Comparison of ENCODE assay signal across 18 cellular contexts in the genomic region with DNA sequence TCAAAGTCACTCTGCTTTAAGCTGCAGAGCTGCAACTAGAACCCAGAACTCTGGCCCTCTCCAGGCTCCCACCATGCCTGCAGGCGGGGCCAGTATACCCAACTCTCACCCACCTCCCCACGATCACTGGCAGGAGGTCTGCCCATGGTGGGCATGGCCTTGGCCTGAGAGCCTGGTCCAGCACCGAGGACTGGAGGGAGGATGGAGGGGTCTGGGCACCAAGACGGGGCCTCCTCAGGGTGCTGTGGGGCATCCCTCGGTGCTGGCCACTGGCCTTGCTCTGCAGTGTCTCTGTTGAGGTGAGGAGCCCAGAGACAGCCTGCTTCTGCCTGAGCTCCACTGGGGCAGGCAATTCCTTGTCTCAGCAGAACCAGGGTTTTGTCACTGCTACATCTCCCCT. TPM values are rescaled to one million over a fixed set of nuclear protein-coding genes. Genes with fewer than 3 reads are reported as not detected.
DNase-seq lines count a peak whose midpoint lies in the region; TF ChIP-seq lines count a peak whose summit lies in the region.
"Had no signal": no experiment of that assay in that cellular context is flagged by ENCODE, and none has a peak within 500 bp of the region (broad histone marks: within the 10 kb centered on the region; RNA-seq: fewer than 3 reads in every experiment).

No MANE protein-coding gene starts in this region.

- no peak overlapping the region for H2AFZ ChIP-seq in GM23248
- H2AFZ ChIP-seq: GM23338 had no signal

- H3K4me3 ChIP-seq in sigmoid colon (no peak overlapping the region), GM23248 (no peak overlapping the region)
- H3K4me3 ChIP-seq: BLaER1 treated with 17β-estradiol and CSF1 and Interleukin-3, amounts not matched to agents 10 nM and 100 nM; GM23338 had no signal

- no peaks in the 10 kb centered on the region for H4K20me1 ChIP-seq in GM23248 (ENCODE audit: insufficient read depth)
- H4K20me1 ChIP-seq: BLaER1 treated with 17β-estradiol and CSF1 and Interleukin-3, amounts not matched to agents 10 nM and 100 nM had no signal

- H3K4me1 ChIP-seq in sigmoid colon = no peaks in the 10 kb centered on the region
- peaks cover 5% of the 10 kb centered on the region; the same call in 1 of the 2 replicates for H3K4me1 ChIP-seq in GM23248 (ENCODE audit: insufficient read depth)

- H3K27me3 ChIP-seq in sigmoid colon (peaks cover 0 to 17% (median 0%) of the 10 kb centered on the region in 3 donors), GM23248 (replicated peaks; ENCODE audit: insufficient read depth) (peaks cover 11% of the 10 kb centered on the region)
- H3K27me3 ChIP-seq: BLaER1 treated with 17β-estradiol and CSF1 and Interleukin-3, amounts not matched to agents 10 nM and 100 nM had no signal

- H3K9ac ChIP-seq in GM23248 = no peak overlapping the region
- H3K9ac ChIP-seq: BLaER1 treated with 17β-estradiol and CSF1 and Interleukin-3, amounts not matched to agents 10 nM and 100 nM had no signal

- no peaks in the 10 kb centered on the region for H3K9me2 ChIP-seq in GM23248 (ENCODE audit: insufficient read depth)

- H3K79me2 ChIP-seq in GM23248 (ENCODE audit: insufficient read depth) = no peaks in the 10 kb centered on the region

- no peak for TF ChIP-seq POLR2A in sigmoid colon (IDR thresholded peaks at IDR 0.05)

- no peak overlapping the region for H3K4me2 ChIP-seq in GM23248 (ENCODE audit: unreplicated experiment)
- H3K4me2 ChIP-seq: BLaER1 treated with 17β-estradiol and CSF1 and Interleukin-3, amounts not matched to agents 10 nM and 100 nM; GM23338 had no signal

- peak; percentile 47 for DNase-seq in activated effector memory CD4-positive, alpha-beta T cell treated with anti-CD3 and anti-CD28 coated beads, Interleukin-2, amount 50 U/mL, for 16 hours
- no peak for DNase-seq in activated effector memory CD4-positive, alpha-beta T cell treated with Interleukin-2 at 50 U/mL for 16 hours
- DNase-seq in epithelial cell of prostate (ENCODE audit: low read depth, low spot score) = no peak
- peak; percentile 52 for DNase-seq in sigmoid colon
- DNase-seq in cardiac septum (ENCODE audit: low spot score) = no peak
- no peak for DNase-seq in KBM-7
- no peak for DNase-seq in GM23248
- DNase-seq: 8988T; AML-193; Calu3; CD4-positive, alpha-beta T cell; DMS 273 treated with DMSO at 0.1 percent for 48 hours; H9 had no signal

- H3F3A ChIP-seq in GM23248 (ENCODE audit: insufficient read depth) = no peaks in the 10 kb centered on the region

- WGBS in sigmoid colon, 2 donors = 87 to 89% methylated on average over 5 of the region's 5 CpGs
- WGBS in GM23248 (ENCODE audit: low coverage in 1 of 2, low lambda C conversion rate in 2 of 2, missing lambda C conversion rate in 2 of 2), 2 experiments = 70 to 83% methylated on average over 5 of the region's 5 CpGs

- H3K36me3 ChIP-seq in sigmoid colon (no peaks in the 10 kb centered on the region), GM23248 (ENCODE audit: low read depth) (no peaks in the 10 kb centered on the region)
- H3K36me3 ChIP-seq: BLaER1 treated with 17β-estradiol and CSF1 and Interleukin-3, amounts not matched to agents 10 nM and 100 nM had no signal

- in situ Hi-C loops in KBM-7 (cut with MboI; ENCODE audit: low pct_unique_long_range_greater_than_20kb, low sequenced_read_pairs) (no loop called here), GM23248 (cut with MboI) (no loop called here)

- TF ChIP-seq CTCF in sigmoid colon (IDR thresholded peaks at IDR 0.05) = no peak

- intact Hi-C loops in sigmoid colon (cut with DNase I) (no loop called here), cardiac septum (cut with DNase I) (no loop called here)

- H3K9me3 ChIP-seq in sigmoid colon (no peaks in the 10 kb centered on the region), GM23248 (ENCODE audit: low read depth) (no peaks in the 10 kb centered on the region)
- H3K9me3 ChIP-seq: BLaER1 treated with 17β-estradiol and CSF1 and Interleukin-3, amounts not matched to agents 10 nM and 100 nM had no signal

- no peak for TF ChIP-seq EP300 in sigmoid colon (IDR thresholded peaks at IDR 0.05)

- H3K27ac ChIP-seq in epithelial cell of prostate (peak overlapping the region; percentile 73), sigmoid colon (no peak overlapping the region), GM23248 (no peak overlapping the region)
- H3K27ac ChIP-seq: BLaER1 treated with 17β-estradiol and CSF1 and Interleukin-3, amounts not matched to agents 10 nM and 100 nM had no signal

RNA-seq across cellular contexts. Expression of a gene that starts 1.5 kb away (rescaled TPM):
- total RNA-seq in sigmoid colon (under 1 TPM in 1 of 4 donors, not detected in 3; 0.83 TPM), cardiac septum (not detected)
- polyA plus RNA-seq in sigmoid colon (under 1 TPM in 2 of 3 donors, not detected in 1; 0.09 to 0.60 TPM), GM23248 (2016; fragmentation: Nextera tagmentation; extraction: Ambion mirVana) (0.90 and 1.2 TPM in 2 replicates)
- total RNA-seq in GM23248 (2014; rRNA removed; shearing (Covaris generic)) = 0.38 and 2.5 TPM in 2 replicates
- total RNA-seq: CD4-positive, alpha-beta T cell; GM23338; H9; HT1080 had no signal
- polyA plus RNA-seq: GM23338, IgD-negative memory B cell had no signal

RNA-seq across cellular contexts. Expression of a gene that starts 10.3 kb away (rescaled TPM):
- total RNA-seq in sigmoid colon = 1 to 10 TPM in 2 of 4 donors, not detected in 2; 1.2 to 5.3 TPM
- polyA plus RNA-seq in sigmoid colon = under 1 TPM in 1 of 3 donors, not detected in 2; 0.17 TPM
- total RNA-seq in cardiac septum = not detected
- 0.51 and 3.8 TPM in 2 replicates for total RNA-seq in GM23248 (2014; rRNA removed; shearing (Covaris generic))
- 1.4 and 1.8 TPM in 2 replicates for polyA plus RNA-seq in GM23248 (2016; fragmentation: Nextera tagmentation; extraction: Ambion mirVana)
- total RNA-seq: CD4-positive, alpha-beta T cell had no signal
- polyA plus RNA-seq: IgD-negative memory B cell had no signal

RNA-seq across cellular contexts. Expression of a gene that starts 27.4 kb away (rescaled TPM):
- not detected for total RNA-seq in sigmoid colon
- polyA plus RNA-seq in sigmoid colon = 1 to 10 TPM in 2 of 3 donors, under 1 TPM in 1; 0.15 to 3.6 (median 1.4) TPM
- total RNA-seq in cardiac septum = not detected
- total RNA-seq in GM23248 (2014; rRNA removed; shearing (Covaris generic)) = 0.25 TPM in 1 of 2 replicates, not detected in the other
- 0.90 and 0.93 TPM in 2 replicates for polyA plus RNA-seq in GM23248 (2016; fragmentation: Nextera tagmentation; extraction: Ambion mirVana)
- total RNA-seq: CD4-positive, alpha-beta T cell; GM23338; H9 had no signal
- polyA plus RNA-seq: GM23338, IgD-negative memory B cell had no signal

RNA-seq across cellular contexts. Expression of a gene that starts 42.2 kb away (rescaled TPM):
- total RNA-seq in sigmoid colon = not detected
- not detected for polyA plus RNA-seq in sigmoid colon
- not detected for total RNA-seq in cardiac septum
- total RNA-seq in GM23248 (2014; rRNA removed; shearing (Covaris generic)) = not detected in 2 replicates
- polyA plus RNA-seq in GM23248 (2016; fragmentation: Nextera tagmentation; extraction: Ambion mirVana) = not detected in 2 replicates
- total RNA-seq: Calu3; CD4-positive, alpha-beta T cell; Daoy; GM23338; H9; HT1080 had no signal
- polyA plus RNA-seq: GM23338, IgD-negative memory B cell had no signal

Comparison
In these comparisons a context has a peak if more than half of its experiments do, and no peak if none do; other contexts are left out.
1. DNase-seq: peak in activated effector memory CD4-positive, alpha-beta T cell treated with anti-CD3 and anti-CD28 coated beads, Interleukin-2, amount 50 U/mL, for 16 hours (single experiment) and sigmoid colon (single experiment); none in activated effector memory CD4-positive, alpha-beta T cell treated with Interleukin-2 at 50 U/mL for 16 hours (single experiment), epithelial cell of prostate (single experiment), cardiac septum (single experiment), KBM-7 (single experiment) and GM23248 (single experiment).